In the genomic region with DNA sequence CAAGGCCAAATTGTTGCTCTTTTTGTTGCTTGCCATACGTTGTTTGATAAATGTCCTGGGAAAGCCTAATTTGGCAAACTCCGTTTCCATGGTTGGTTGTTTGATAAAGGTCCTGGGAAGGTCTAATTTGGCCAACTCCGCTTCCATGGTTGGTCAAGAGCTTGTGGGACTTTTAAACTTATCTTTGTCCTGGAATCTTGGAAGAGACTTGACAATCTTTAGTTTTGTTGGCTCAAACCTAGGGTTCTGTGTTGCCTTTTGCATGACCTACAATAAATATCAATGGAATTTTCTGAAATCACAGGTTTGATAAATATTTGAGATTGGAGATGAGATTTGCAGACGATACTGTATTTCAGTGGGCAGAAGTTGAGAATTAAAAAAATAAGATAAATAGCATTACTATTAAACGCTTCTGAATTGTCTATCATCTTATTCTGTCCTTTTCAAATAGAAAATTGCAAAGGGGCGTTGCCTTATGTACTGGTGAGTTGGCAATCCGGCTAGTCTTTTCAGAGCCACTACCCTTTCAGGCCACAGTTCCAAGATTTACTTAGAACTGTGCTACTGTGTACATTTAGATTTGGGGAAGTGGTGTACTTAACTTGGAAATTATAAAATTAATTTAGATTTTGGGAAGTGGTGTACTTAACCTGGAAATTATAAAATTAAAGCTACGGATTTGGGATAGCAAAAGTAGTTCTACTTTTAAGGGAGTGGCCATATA, we compare ENCODE assay signal across 8 cellular contexts. TPM values are rescaled to one million over a fixed set of nuclear protein-coding genes. Genes with fewer than 3 reads are reported as not detected.
DNase-seq lines count a peak whose midpoint lies in the region; ATAC-seq and TF ChIP-seq lines count a peak whose summit lies in the region.

No MANE protein-coding gene starts in this region.

- no peaks in the 10 kb centered on the region for H3K9me3 Mint-ChIP-seq in activated CD8-positive, alpha-beta T cell treated with anti-CD3 and anti-CD28 coated beads for 36 hours
- H3K9me3 Mint-ChIP-seq in glutamatergic neuron (ENCODE audit: unreplicated experiment): no peaks in the 10 kb centered on the region

- H3K4me3 Mint-ChIP-seq in activated CD8-positive, alpha-beta T cell treated with anti-CD3 and anti-CD28 coated beads for 36 hours: peak overlapping the region; percentile 98
- H3K4me3 Mint-ChIP-seq in glutamatergic neuron (ENCODE audit: unreplicated experiment): peak overlapping the region; percentile 94

- H3K27ac Mint-ChIP-seq in activated CD8-positive, alpha-beta T cell treated with anti-CD3 and anti-CD28 coated beads for 36 hours: peak overlapping the region; percentile 95
- H3K27ac Mint-ChIP-seq in glutamatergic neuron (ENCODE audit: unreplicated experiment): peak overlapping the region; percentile 78

- peaks cover 29% of the 10 kb centered on the region for H3K4me1 Mint-ChIP-seq in activated CD8-positive, alpha-beta T cell treated with anti-CD3 and anti-CD28 coated beads for 36 hours (ENCODE audit: low read depth)
- H3K4me1 Mint-ChIP-seq in glutamatergic neuron (ENCODE audit: low read depth, unreplicated experiment): peaks cover 4% of the 10 kb centered on the region

- WGBS in HUES64: 13% methylated on average over 5 of the region's 8 CpGs

- H3K4me3 ChIP-seq in HUES64 (ENCODE audit: low read length) (peak overlapping the region; percentile 96), retinal pigment epithelial cell (ENCODE audit: low read length) (peak overlapping the region; percentile 97)

- DNase-seq in DMS53 (lab: John Stamatoyannopoulos, UW): peak; percentile 31
- DNase-seq in DMS53 treated with DMSO at 0.1 percent for 48 hours (lab: John Stamatoyannopoulos, UW; ENCODE audit: unreplicated experiment): no peak
- no peak for DNase-seq in activated CD8-positive, alpha-beta T cell treated with anti-CD3 and anti-CD28 coated beads for 36 hours
- no peak for DNase-seq in glutamatergic neuron
- no peak for DNase-seq in retinal pigment epithelial cell (ENCODE audit: low read depth)
- DNase-seq in NCI-H1436 treated with DMSO at 0.1 percent for 48 hours (lab: John Stamatoyannopoulos, UW): no peak

- no peak for ATAC-seq in activated CD8-positive, alpha-beta T cell treated with anti-CD3 and anti-CD28 coated beads for 36 hours
- ATAC-seq in HG03521 (IDR thresholded peaks at IDR 0.05; ENCODE audit: unreplicated experiment): no peak

- H3K9ac ChIP-seq in HUES64 (ENCODE audit: low read depth, low read length): peak overlapping the region; percentile 97

- peaks cover 10% of the 10 kb centered on the region for H3K36me3 ChIP-seq in HUES64 (ENCODE audit: insufficient read depth, low read length)

- peak overlapping the region; percentile 65; the same call in 1 of the 2 replicates for H3K27ac ChIP-seq in HUES64 (ENCODE audit: low read depth, low read length)

- POLR2A ChIA-PET in activated CD8-positive, alpha-beta T cell treated with anti-CD3 and anti-CD28 coated beads for 36 hours (lab: Charles Lee): interaction anchor here (0.6 to 3.0 kb wide), 5 partner anchors 10 to 648 kb away, joined by 3 to 26 read pairs (median 7); partner anchors contain the start of gene RPL34

- H3K4me1 ChIP-seq in HUES64 (ENCODE audit: insufficient read depth, low read length): peaks cover 8% of the 10 kb centered on the region; the same call in 1 of the 2 replicates

- TF ChIP-seq CTCF in activated CD8-positive, alpha-beta T cell treated with anti-CD3 and anti-CD28 coated beads for 36 hours (IDR thresholded peaks at IDR 0.05): no peak
- TF ChIP-seq CTCF in glutamatergic neuron (IDR thresholded peaks at IDR 0.05; ENCODE audit: partially characterized antibody, unreplicated experiment) (no peak), retinal pigment epithelial cell (conservative IDR thresholded peaks at IDR 0.05; ENCODE audit: low read depth, low read length) (no peak)

- CTCF ChIA-PET in activated CD8-positive, alpha-beta T cell treated with anti-CD3 and anti-CD28 coated beads for 36 hours (lab: Charles Lee): interaction anchor here (0.7 to 2.4 kb wide), 4 partner anchors 32 to 633 kb away, joined by 3 to 5 read pairs (median 3); no protein-coding TSS in a partner anchor

- H3K27me3 Mint-ChIP-seq in activated CD8-positive, alpha-beta T cell treated with anti-CD3 and anti-CD28 coated beads for 36 hours: no peaks in the 10 kb centered on the region
- no peaks in the 10 kb centered on the region for H3K27me3 Mint-ChIP-seq in glutamatergic neuron (ENCODE audit: unreplicated experiment)

- no peaks in the 10 kb centered on the region for H3K27me3 ChIP-seq in HUES64 (ENCODE audit: insufficient read depth, low read length)

- no peaks in the 10 kb centered on the region for H3K9me3 ChIP-seq in HUES64 (ENCODE audit: insufficient read depth, low read depth, low read length)

- intact Hi-C loops in activated CD8-positive, alpha-beta T cell treated with anti-CD3 and anti-CD28 coated beads for 36 hours (cut with micrococcal nuclease): no loop called here

- H3K36me3 Mint-ChIP-seq in activated CD8-positive, alpha-beta T cell treated with anti-CD3 and anti-CD28 coated beads for 36 hours (ENCODE audit: low read depth): peaks cover 30% of the 10 kb centered on the region
- H3K36me3 Mint-ChIP-seq in glutamatergic neuron (ENCODE audit: unreplicated experiment): no peaks in the 10 kb centered on the region

RNA-seq across cellular contexts. Expression of gene OSTC, which starts 0.8 kb away (rescaled TPM):
- polyA plus RNA-seq in HUES64 (2013, experiment 1 of 2): 173 TPM
- 169 TPM for polyA plus RNA-seq in HUES64 (2013, experiment 2 of 2)
- 10 to 100 TPM; 75.7 to 80.0 TPM for total RNA-seq in activated CD8-positive, alpha-beta T cell treated with anti-CD3 and anti-CD28 coated beads for 36 hours
- total RNA-seq in glutamatergic neuron (ENCODE audit: unreplicated experiment): 42.8 TPM

RNA-seq across cellular contexts. Expression of gene RPL34, which starts 30.9 kb away (rescaled TPM):
- 1,854 TPM for polyA plus RNA-seq in HUES64 (2013, experiment 1 of 2)
- polyA plus RNA-seq in HUES64 (2013, experiment 2 of 2): 1,846 TPM
- 1,000 to 10,000 TPM; 1,848 to 1,919 TPM for total RNA-seq in activated CD8-positive, alpha-beta T cell treated with anti-CD3 and anti-CD28 coated beads for 36 hours
- total RNA-seq in glutamatergic neuron (ENCODE audit: unreplicated experiment): 724 TPM
